In the genomic region with DNA sequence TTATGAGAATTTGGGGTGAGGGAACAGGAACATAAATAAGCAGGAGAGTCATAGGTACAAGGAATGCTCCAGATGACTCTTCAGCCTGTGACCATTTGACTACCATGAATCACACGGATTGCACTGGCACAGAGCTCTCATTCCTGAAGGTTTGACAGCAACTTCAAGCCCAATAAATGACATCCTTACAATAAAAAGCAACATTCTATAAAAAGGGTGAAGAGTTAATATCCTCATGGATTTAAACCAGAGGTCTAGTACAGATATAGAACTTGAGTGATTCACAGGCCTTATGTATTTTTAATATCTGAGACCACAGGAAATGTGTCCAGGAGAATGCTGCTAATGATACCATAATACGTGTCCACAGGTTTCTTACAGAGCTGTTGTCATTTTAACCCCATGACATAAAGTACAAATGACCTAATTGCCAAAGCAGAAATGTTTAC, we compare ENCODE assay signal across 22 cellular contexts.
DNase-seq lines count a peak whose midpoint lies in the region; ATAC-seq and TF ChIP-seq lines count a peak whose summit lies in the region.
"Had no signal": no experiment of that assay in that cellular context is flagged by ENCODE, and none has a peak within 500 bp of the region (broad histone marks: within the 10 kb centered on the region; RNA-seq: fewer than 3 reads in every experiment).

No MANE protein-coding gene starts in this region.

- peak overlapping the region; percentile 84 for H3K27ac Mint-ChIP-seq in MCF 10A (ENCODE audit: low read depth, unreplicated experiment)
- H3K27ac Mint-ChIP-seq: activated CD8-positive, alpha-beta T cell treated with anti-CD3 and anti-CD28 coated beads, Interleukin-2, amount 10 ng/mL, durations not matched to agents 7 days and 5 days; effector memory CD8-positive, alpha-beta T cell; naive thymus-derived CD4-positive, alpha-beta T cell; stimulated activated naive B cell treated with anti-CD40 and anti-IgM and Interleukin-4, amounts not matched to agents 10 μg/mL and 1 μg/mL and 100 μg/mL, for 72 hours had no signal

- DNase-seq in MCF 10A (ENCODE audit: unreplicated experiment) (peak; percentile 51), breast epithelium (ENCODE audit: low spot score in 2 of 2) (no peak), astrocyte of the spinal cord (ENCODE audit: low read depth, low spot score) (peak; percentile 62), kidney epithelial cell (ENCODE audit: low read depth) (peak; percentile 25), A673 (ENCODE audit: low spot score) (no peak)
- DNase-seq: activated CD8-positive, alpha-beta T cell treated with anti-CD3 and anti-CD28 coated beads, Interleukin-2, amount 10 ng/mL, durations not matched to agents 7 days and 5 days; activated effector memory CD4-positive, alpha-beta T cell treated with Interleukin-2 at 50 U/mL for 16 hours; Caco-2; effector memory CD8-positive, alpha-beta T cell; heart left ventricle; left cardiac atrium; naive thymus-derived CD4-positive, alpha-beta T cell; NCI-H2081; NCI-H82; retina; SHP77 treated with DMSO at 0.1 percent for 48 hours; stimulated activated naive B cell treated with anti-CD40 and anti-IgM and Interleukin-4, amounts not matched to agents 10 μg/mL and 1 μg/mL and 100 μg/mL, for 72 hours had no signal

- H3K9me3 ChIP-seq in breast epithelium (no peaks in the 10 kb centered on the region), A673 (ENCODE audit: low read depth, low read length, poor library complexity, severe bottlenecking) (no peaks in the 10 kb centered on the region)
- H3K9me3 ChIP-seq: Caco-2, heart left ventricle had no signal

- in situ Hi-C loops in astrocyte of the spinal cord (cut with HindIII; ENCODE audit: low sequenced_read_pairs): no loop called here

- POLR2A ChIA-PET in MCF 10A (lab: Yijun Ruan, JAX): interaction anchor here (0.6 to 1.2 kb wide), 3 partner anchors 12 to 1289 kb away, joined by 3 to 4 read pairs (median 3); no protein-coding TSS in a partner anchor
- POLR2A ChIA-PET in A673 (lab: Charles Lee; ENCODE audit: low non-redundant PET): no interaction called here

- no peak overlapping the region for H3K4me3 ChIP-seq in breast epithelium
- H3K4me3 ChIP-seq in astrocyte of the spinal cord (ENCODE audit: low read depth, low read length): no peak overlapping the region
- H3K4me3 ChIP-seq in kidney epithelial cell (ENCODE audit: low read depth, low read length): no peak overlapping the region
- H3K4me3 ChIP-seq in A673 (ENCODE audit: low read depth, low read length, poor library complexity, severe bottlenecking): no peak overlapping the region
- H3K4me3 ChIP-seq: heart left ventricle had no signal

- intact Hi-C loops in MCF 10A (cut with micrococcal nuclease) (no loop called here), breast epithelium (cut with DNase I; ENCODE audit: low total_unique reads) (no loop called here), A673 (cut with micrococcal nuclease; ENCODE audit: unreplicated experiment) (no loop called here)

- no peak for ATAC-seq in HG03521 (IDR thresholded peaks at IDR 0.05; ENCODE audit: unreplicated experiment)
- no peak for ATAC-seq in GM21528 (IDR thresholded peaks at IDR 0.05; ENCODE audit: low FRiP score, unreplicated experiment)
- ATAC-seq in GM21723 (IDR thresholded peaks at IDR 0.05; ENCODE audit: unreplicated experiment): no peak
- ATAC-seq: activated CD8-positive, alpha-beta T cell treated with anti-CD3 and anti-CD28 coated beads, Interleukin-2, amount 10 ng/mL, durations not matched to agents 7 days and 5 days; effector memory CD8-positive, alpha-beta T cell; heart left ventricle; naive thymus-derived CD4-positive, alpha-beta T cell; stimulated activated naive B cell treated with anti-CD40 and anti-IgM and Interleukin-4, amounts not matched to agents 10 μg/mL and 1 μg/mL and 100 μg/mL, for 72 hours had no signal

- no peaks in the 10 kb centered on the region for H3K27me3 Mint-ChIP-seq in MCF 10A (ENCODE audit: insufficient read depth, unreplicated experiment)

- H3K4me3 Mint-ChIP-seq in MCF 10A (ENCODE audit: unreplicated experiment): no peak overlapping the region
- H3K4me3 Mint-ChIP-seq: activated CD8-positive, alpha-beta T cell treated with anti-CD3 and anti-CD28 coated beads, Interleukin-2, amount 10 ng/mL, durations not matched to agents 7 days and 5 days; brain; effector memory CD8-positive, alpha-beta T cell; naive thymus-derived CD4-positive, alpha-beta T cell; stimulated activated naive B cell treated with anti-CD40 and anti-IgM and Interleukin-4, amounts not matched to agents 10 μg/mL and 1 μg/mL and 100 μg/mL, for 72 hours had no signal

- no peak for TF ChIP-seq POLR2A in breast epithelium (IDR thresholded peaks at IDR 0.05)

- H3K27ac ChIP-seq in breast epithelium (no peak overlapping the region), A673 (ENCODE audit: low read depth, low read length, poor library complexity, severe bottlenecking) (no peak overlapping the region)
- H3K27ac ChIP-seq: 22Rv1, heart left ventricle had no signal

- no peaks in the 10 kb centered on the region for H3K36me3 ChIP-seq in breast epithelium
- no peaks in the 10 kb centered on the region for H3K36me3 ChIP-seq in kidney epithelial cell (ENCODE audit: control insufficient read depth, insufficient read depth, low read length)
- no peaks in the 10 kb centered on the region for H3K36me3 ChIP-seq in A673 (ENCODE audit: insufficient read depth, low read length, poor library complexity, severe bottlenecking)
- H3K36me3 ChIP-seq: heart left ventricle had no signal

- CTCF ChIA-PET in MCF 10A (lab: Yijun Ruan, JAX) (interaction anchor here (1.0 to 1.2 kb wide), 2 partner anchors 13 to 343 kb away, joined by 3 read pairs; no protein-coding TSS in a partner anchor), A673 (lab: Charles Lee) (no interaction called here)

- BruUV-seq in MCF 10A (replicated peaks; lab: Mats Ljungman, UMichigan) (no TSS peak), A673 (replicated peaks; lab: Mats Ljungman, UMichigan) (no TSS peak)

- H3K9me3 Mint-ChIP-seq in MCF 10A (ENCODE audit: unreplicated experiment): peaks cover 7% of the 10 kb centered on the region
- H3K9me3 Mint-ChIP-seq: brain had no signal

- H3K4me1 Mint-ChIP-seq in MCF 10A (ENCODE audit: insufficient read depth, unreplicated experiment): peaks cover 25% of the 10 kb centered on the region
- H3K4me1 Mint-ChIP-seq: stimulated activated naive B cell treated with anti-CD40 and anti-IgM and Interleukin-4, amounts not matched to agents 10 μg/mL and 1 μg/mL and 100 μg/mL, for 72 hours had no signal

- H3K27me3 ChIP-seq in breast epithelium (no peaks in the 10 kb centered on the region), kidney epithelial cell (ENCODE audit: control insufficient read depth, insufficient read depth, low read length) (no peaks in the 10 kb centered on the region), A673 (replicated peaks; ENCODE audit: insufficient read depth, low read depth, low read length, poor library complexity) (no peaks in the 10 kb centered on the region)

- no peaks in the 10 kb centered on the region for H3K4me1 ChIP-seq in breast epithelium
- H3K4me1 ChIP-seq in A673 (ENCODE audit: insufficient read depth, low read length, poor library complexity, severe bottlenecking): peaks cover 6% of the 10 kb centered on the region
- H3K4me1 ChIP-seq: Caco-2, heart left ventricle had no signal

- H3K36me3 Mint-ChIP-seq in MCF 10A (ENCODE audit: insufficient read depth, unreplicated experiment): no peaks in the 10 kb centered on the region
- H3K36me3 Mint-ChIP-seq: brain; stimulated activated naive B cell treated with anti-CD40 and anti-IgM and Interleukin-4, amounts not matched to agents 10 μg/mL and 1 μg/mL and 100 μg/mL, for 72 hours had no signal

- TF ChIP-seq CTCF in MCF 10A (IDR thresholded peaks at IDR 0.05; ENCODE audit: unreplicated experiment): no peak
- no peak for TF ChIP-seq CTCF in breast epithelium (IDR thresholded peaks at IDR 0.05)
- TF ChIP-seq CTCF in astrocyte of the spinal cord (IDR thresholded peaks at IDR 0.05; ENCODE audit: low read depth, low read length): no peak
- no peak for TF ChIP-seq CTCF in kidney epithelial cell (IDR thresholded peaks at IDR 0.05; ENCODE audit: insufficient read depth, low read length, poor library complexity, severe bottlenecking)
- no peak for TF ChIP-seq CTCF in A673 (conservative IDR thresholded peaks at IDR 0.05; ENCODE audit: low read depth, low read length)

Comparison
In these comparisons a context has a peak if more than half of its experiments do, and no peak if none do; other contexts are left out.
1. DNase-seq: peak in MCF 10A (single experiment), astrocyte of the spinal cord (single experiment) and kidney epithelial cell (single experiment); none in breast epithelium (0 of 2) and A673 (single experiment).